In the genomic region with DNA sequence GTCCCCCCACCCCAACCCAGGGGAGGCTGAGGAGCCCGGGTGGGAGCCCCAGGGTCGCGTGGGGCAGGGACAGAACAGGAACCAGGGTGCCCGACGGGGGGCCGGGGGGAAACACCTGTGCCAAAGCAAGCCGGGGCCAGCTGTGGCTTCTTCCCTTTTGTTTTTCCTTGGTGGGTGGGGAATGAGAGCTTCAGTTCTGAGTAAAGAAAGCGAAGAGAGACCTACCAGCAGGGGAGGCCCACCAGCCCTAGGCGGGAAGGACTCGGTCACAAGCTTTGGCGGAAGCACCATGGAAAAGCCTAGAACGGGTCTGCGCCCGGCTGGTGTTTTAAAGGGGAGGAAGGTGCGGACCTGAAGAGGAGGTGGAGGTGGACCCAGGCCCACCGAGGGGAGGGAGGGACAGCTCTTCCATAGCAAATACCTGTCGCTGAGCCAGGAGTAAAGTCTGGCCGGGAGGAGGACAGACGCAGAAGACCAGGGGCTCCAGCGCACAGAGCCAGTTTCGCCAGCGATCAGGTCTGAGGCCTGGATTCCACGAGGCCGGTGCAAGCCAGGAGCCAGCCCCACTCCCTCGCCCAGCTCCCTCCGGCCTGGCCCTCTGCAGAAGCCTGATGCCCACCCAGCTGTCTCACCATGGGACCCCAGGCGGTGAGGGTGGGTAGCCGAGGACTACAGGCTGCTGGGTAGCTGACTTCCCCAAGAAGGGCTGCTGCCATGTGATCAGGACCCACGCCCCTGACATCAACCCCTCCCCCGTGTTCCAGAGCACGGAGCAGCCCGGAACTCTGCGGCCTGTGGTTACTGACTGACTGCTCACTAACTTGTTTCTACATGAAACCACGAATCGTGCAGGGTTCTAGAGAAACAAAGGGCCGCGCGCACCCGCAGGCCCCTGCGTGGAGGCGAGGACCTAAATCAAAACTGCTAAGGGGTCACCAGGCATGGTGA, we compare ENCODE assay signal across 8 cellular contexts. TPM values are rescaled to one million over a fixed set of nuclear protein-coding genes. Genes with fewer than 3 reads are reported as not detected.
DNase-seq lines count a peak whose midpoint lies in the region; ATAC-seq and TF ChIP-seq lines count a peak whose summit lies in the region.

No MANE protein-coding gene starts in this region.

- H3K4me3 ChIP-seq in CD4-positive, alpha-beta memory T cell (ENCODE audit: low read length in 2 of 2) = peak overlapping the region; percentile 33 to 84
- peak overlapping the region; percentile 68 to 71 for H3K4me3 ChIP-seq in duodenal mucosa (ENCODE audit: low read depth in 1 of 2, low read length in 2 of 2)

- H3K4me3 Mint-ChIP-seq in CD4-positive, alpha-beta memory T cell = peak overlapping the region; percentile 84 to 99 (median 94)
- peak overlapping the region; percentile 74 to 100 (median 98) for H3K4me3 Mint-ChIP-seq in IgD-negative memory B cell
- peak overlapping the region; percentile 75 for H3K4me3 Mint-ChIP-seq in activated CD4-positive, alpha-beta T cell treated with anti-CD3 and anti-CD28 coated beads, Interleukin-2, amount 10 ng/mL, durations not matched to agents 7 days and 5 days
- H3K4me3 Mint-ChIP-seq in mesothelial cell of epicardium = peak overlapping the region; percentile 65

- CTCF ChIA-PET in CD4-positive, alpha-beta memory T cell (lab: Charles Lee; ENCODE audit: partially characterized antibody) = interaction anchor here (0.7 to 15.0 kb wide), 8 partner anchors 10 to 63 kb away, joined by 3 to 109 read pairs (median 6); partner anchors contain the start of gene ZFP62
- CTCF ChIA-PET in activated CD4-positive, alpha-beta T cell treated with anti-CD3 and anti-CD28 coated beads, Interleukin-2, amount 10 ng/mL, durations not matched to agents 7 days and 5 days (lab: Charles Lee) = interaction anchor here (0.5 to 3.2 kb wide), 6 partner anchors 15 to 400 kb away, joined by 3 to 14 read pairs (median 4); no protein-coding TSS in a partner anchor

- peak; percentile 86 to 93 (median 86) for DNase-seq in CD4-positive, alpha-beta memory T cell
- DNase-seq in activated CD4-positive, alpha-beta T cell treated with anti-CD3 and anti-CD28 coated beads, Interleukin-2, amount 10 ng/mL, durations not matched to agents 7 days and 5 days = peak; percentile 96
- DNase-seq in mesothelial cell of epicardium (ENCODE audit: low spot score in 2 of 2, unreplicated experiment in 2 of 2) = peak in 1 of 2 experiments; percentile 62
- peak; percentile 66 to 84 for DNase-seq in stimulated activated CD8-positive, alpha-beta memory T cell treated with anti-CD3 and anti-CD28 coated beads, Interleukin-4, amount 100 ng/mL, for 4 hours (ENCODE audit: low read depth in 2 of 2, low spot score in 1 of 2)
- DNase-seq in kidney glomerular epithelial cell (lab: John Stamatoyannopoulos, UW) = no peak

- peak; percentile 54 for ATAC-seq in GM21381 (IDR thresholded peaks at IDR 0.05; ENCODE audit: unreplicated experiment)

- no peaks in the 10 kb centered on the region for H3K27me3 ChIP-seq in CD4-positive, alpha-beta memory T cell (ENCODE audit: insufficient read depth, low read length)
- H3K27me3 ChIP-seq in duodenal mucosa (ENCODE audit: control insufficient read depth in 1 of 2, insufficient read depth in 2 of 2, low read length in 2 of 2) = no peaks in the 10 kb centered on the region

- peaks cover 82% of the 10 kb centered on the region for H3K4me1 ChIP-seq in CD4-positive, alpha-beta memory T cell (ENCODE audit: insufficient read depth, low read length)
- peaks cover 74 to 84% of the 10 kb centered on the region in 2 donors for H3K4me1 ChIP-seq in duodenal mucosa (ENCODE audit: control insufficient read depth in 1 of 2, insufficient read depth in 2 of 2, low read length in 2 of 2)

- intact Hi-C loops in CD4-positive, alpha-beta memory T cell (cut with micrococcal nuclease) = loop anchor here (1.0 to 10.0 kb wide), 5 partner anchors 58 to 419 kb away; partner anchors contain the start of genes CNOT6, TRIM41 and ZFP62

- no peaks in the 10 kb centered on the region for H3K9me3 ChIP-seq in CD4-positive, alpha-beta memory T cell (ENCODE audit: control insufficient read depth in 1 of 2, low read length in 2 of 2)
- no peaks in the 10 kb centered on the region for H3K9me3 ChIP-seq in duodenal mucosa (ENCODE audit: control insufficient read depth in 1 of 2, low read length in 2 of 2)

- H3K27ac Mint-ChIP-seq in CD4-positive, alpha-beta memory T cell = peak overlapping the region; percentile 92 to 98 (median 95)
- H3K27ac Mint-ChIP-seq in IgD-negative memory B cell (peak overlapping the region; percentile 94 to 100 (median 97)), mesothelial cell of epicardium (peak overlapping the region; percentile 96)
- peak overlapping the region; percentile 100 for H3K27ac Mint-ChIP-seq in activated CD4-positive, alpha-beta T cell treated with anti-CD3 and anti-CD28 coated beads, Interleukin-2, amount 10 ng/mL, durations not matched to agents 7 days and 5 days

- POLR2A ChIA-PET in CD4-positive, alpha-beta memory T cell (lab: Charles Lee; ENCODE audit: partially characterized antibody) = interaction anchor here (0.6 to 10.8 kb wide), 23 partner anchors 9 to 457 kb away, joined by 3 to 236 read pairs (median 7); partner anchors contain the start of genes TRIM41, TRIM52 and ZFP62
- POLR2A ChIA-PET in activated CD4-positive, alpha-beta T cell treated with anti-CD3 and anti-CD28 coated beads, Interleukin-2, amount 10 ng/mL, durations not matched to agents 7 days and 5 days (lab: Charles Lee) = interaction anchor here (0.6 to 0.7 kb wide), 3 partner anchors 28 to 391 kb away, joined by 3 read pairs; no protein-coding TSS in a partner anchor

- H3K27ac ChIP-seq in CD4-positive, alpha-beta memory T cell (ENCODE audit: low read depth, low read length) = peak overlapping the region; percentile 87
- peak overlapping the region; percentile 91 for H3K27ac ChIP-seq in duodenal mucosa (ENCODE audit: low read depth, low read length)

- no peaks in the 10 kb centered on the region for H3K9me3 Mint-ChIP-seq in CD4-positive, alpha-beta memory T cell
- no peaks in the 10 kb centered on the region for H3K9me3 Mint-ChIP-seq in IgD-negative memory B cell
- no peaks in the 10 kb centered on the region for H3K9me3 Mint-ChIP-seq in activated CD4-positive, alpha-beta T cell treated with anti-CD3 and anti-CD28 coated beads, Interleukin-2, amount 10 ng/mL, durations not matched to agents 7 days and 5 days
- H3K9me3 Mint-ChIP-seq in mesothelial cell of epicardium = no peaks in the 10 kb centered on the region

- TF ChIP-seq CTCF in mesothelial cell of epicardium (IDR thresholded peaks at IDR 0.05; ENCODE audit: unreplicated experiment) = no peak

- H3K27me3 Mint-ChIP-seq in CD4-positive, alpha-beta memory T cell = no peaks in the 10 kb centered on the region
- no peaks in the 10 kb centered on the region for H3K27me3 Mint-ChIP-seq in IgD-negative memory B cell
- H3K27me3 Mint-ChIP-seq in activated CD4-positive, alpha-beta T cell treated with anti-CD3 and anti-CD28 coated beads, Interleukin-2, amount 10 ng/mL, durations not matched to agents 7 days and 5 days = no peaks in the 10 kb centered on the region
- H3K27me3 Mint-ChIP-seq in mesothelial cell of epicardium (ENCODE audit: low read depth) = no peaks in the 10 kb centered on the region

- H3K9ac ChIP-seq in duodenal mucosa (ENCODE audit: low read depth in 1 of 2, low read length in 2 of 2) = peak overlapping the region; percentile 65 to 66

- H3K36me3 ChIP-seq in CD4-positive, alpha-beta memory T cell (ENCODE audit: insufficient read depth, low read length) = peaks cover 9% of the 10 kb centered on the region
- H3K36me3 ChIP-seq in duodenal mucosa (ENCODE audit: control insufficient read depth in 1 of 2, insufficient read depth in 2 of 2, low read length in 2 of 2) = peaks cover 0 to 17% of the 10 kb centered on the region in 2 donors

- peaks cover 66 to 93% (median 77%) of the 10 kb centered on the region in 4 donors for H3K4me1 Mint-ChIP-seq in CD4-positive, alpha-beta memory T cell
- H3K4me1 Mint-ChIP-seq in IgD-negative memory B cell (peaks cover 68 to 73% (median 70%) of the 10 kb centered on the region in 3 donors), mesothelial cell of epicardium (peaks cover 62% of the 10 kb centered on the region)
- H3K4me1 Mint-ChIP-seq in activated CD4-positive, alpha-beta T cell treated with anti-CD3 and anti-CD28 coated beads, Interleukin-2, amount 10 ng/mL, durations not matched to agents 7 days and 5 days = peaks cover 81% of the 10 kb centered on the region

- peaks cover 23 to 46% of the 10 kb centered on the region in 2 donors for H3K36me3 Mint-ChIP-seq in CD4-positive, alpha-beta memory T cell
- no peaks in the 10 kb centered on the region for H3K36me3 Mint-ChIP-seq in IgD-negative memory B cell
- peaks cover 81% of the 10 kb centered on the region for H3K36me3 Mint-ChIP-seq in activated CD4-positive, alpha-beta T cell treated with anti-CD3 and anti-CD28 coated beads, Interleukin-2, amount 10 ng/mL, durations not matched to agents 7 days and 5 days (ENCODE audit: low read depth)
- peaks cover 8% of the 10 kb centered on the region for H3K36me3 Mint-ChIP-seq in mesothelial cell of epicardium

RNA-seq across cellular contexts. Expression of gene MGAT1, which starts 0.8 kb away (rescaled TPM):
- 100 to 1,000 TPM; 187 TPM for total RNA-seq in CD4-positive, alpha-beta memory T cell
- polyA plus RNA-seq in CD4-positive, alpha-beta memory T cell = 100 to 1,000 TPM; 135 to 150 TPM
- polyA plus RNA-seq in IgD-negative memory B cell = 101 TPM
- 100 to 1,000 TPM; 136 to 152 TPM for total RNA-seq in activated CD4-positive, alpha-beta T cell treated with anti-CD3 and anti-CD28 coated beads, Interleukin-2, amount 10 ng/mL, durations not matched to agents 7 days and 5 days
- 91.4 to 93.8 TPM (median 92.3 TPM) in 3 replicates for total RNA-seq in mesothelial cell of epicardium

RNA-seq across cellular contexts. Expression of gene ZFP62, which starts 57.6 kb away (rescaled TPM):
- 10 to 100 TPM; 71.1 to 71.7 TPM for total RNA-seq in CD4-positive, alpha-beta memory T cell
- 10 to 100 TPM; 11.4 to 21.1 TPM for polyA plus RNA-seq in CD4-positive, alpha-beta memory T cell
- polyA plus RNA-seq in IgD-negative memory B cell = 22.1 TPM
- 10 to 100 TPM; 35.6 to 36.5 TPM for total RNA-seq in activated CD4-positive, alpha-beta T cell treated with anti-CD3 and anti-CD28 coated beads, Interleukin-2, amount 10 ng/mL, durations not matched to agents 7 days and 5 days
- 48.4 to 49.8 TPM (median 48.9 TPM) in 3 replicates for total RNA-seq in mesothelial cell of epicardium
